ENCODE assay signal across 10 cellular contexts in the genomic region with DNA sequence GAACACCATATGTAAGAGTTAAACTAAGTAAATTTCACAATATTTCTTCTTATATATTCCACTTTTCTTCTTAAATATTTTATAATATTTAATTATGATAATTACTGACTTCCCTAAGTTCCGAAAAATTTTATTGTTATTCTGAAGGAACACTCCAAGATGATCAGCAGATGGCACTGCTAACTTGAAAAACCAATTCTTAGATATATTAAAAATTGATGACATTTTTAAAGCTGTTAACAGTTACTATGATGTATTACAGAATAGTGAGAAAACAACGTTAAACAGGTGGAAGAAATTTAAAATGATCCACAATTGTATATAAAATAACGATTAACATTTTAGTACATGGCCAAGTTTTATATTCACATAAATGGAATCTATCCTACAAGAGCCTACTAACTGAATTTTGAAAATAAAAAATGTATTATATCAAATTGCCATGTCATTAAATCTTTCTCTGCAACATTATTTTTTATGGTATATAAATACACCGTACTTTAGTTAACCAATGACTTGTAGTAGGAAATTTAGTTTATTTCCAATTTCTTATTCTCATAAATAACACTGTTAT. TPM values are rescaled to one million over a fixed set of nuclear protein-coding genes. Genes with fewer than 3 reads are reported as not detected.
DNase-seq lines count a peak whose midpoint lies in the region; ATAC-seq and TF ChIP-seq lines count a peak whose summit lies in the region.
"Had no signal": no experiment of that assay in that cellular context is flagged by ENCODE, and none has a peak within 500 bp of the region (broad histone marks: within the 10 kb centered on the region; RNA-seq: fewer than 3 reads in every experiment).

No MANE protein-coding gene starts in this region.

- peaks cover 13% of the 10 kb centered on the region for H3K9me3 ChIP-seq in endodermal cell (ENCODE audit: control insufficient read depth, low read length)
- peaks cover 19% of the 10 kb centered on the region for H3K9me3 ChIP-seq in psoas muscle
- peaks cover 4% of the 10 kb centered on the region for H3K9me3 ChIP-seq in suprapubic skin
- H3K9me3 ChIP-seq: neutrophil had no signal

- no peaks in the 10 kb centered on the region for H3K36me3 Mint-ChIP-seq in endodermal cell (ENCODE audit: low read depth)

- no peaks in the 10 kb centered on the region for H3K4me1 Mint-ChIP-seq in endodermal cell
- H3K4me1 Mint-ChIP-seq: stimulated activated naive CD8-positive, alpha-beta T cell treated with anti-CD3 and anti-CD28 coated beads, Interleukin-15, amount 100 ng/mL, for 72 hours had no signal

- H3K4me3 ChIP-seq in endodermal cell (ENCODE audit: low read length) (no peak overlapping the region), psoas muscle (no peak overlapping the region), suprapubic skin (no peak overlapping the region)

- no peak overlapping the region for H3K9ac ChIP-seq in endodermal cell (ENCODE audit: extremely low read depth, low read length, poor library complexity, severe bottlenecking)

- H3K27ac Mint-ChIP-seq in endodermal cell: no peak overlapping the region
- H3K27ac Mint-ChIP-seq: stimulated activated naive CD8-positive, alpha-beta T cell treated with anti-CD3 and anti-CD28 coated beads, Interleukin-15, amount 100 ng/mL, for 72 hours had no signal

- H3K27me3 ChIP-seq in endodermal cell (ENCODE audit: control insufficient read depth, insufficient read depth, low read length, poor library complexity, severe bottlenecking) (no peaks in the 10 kb centered on the region), psoas muscle (ENCODE audit: insufficient read depth in 3 of 3, low read length in 2 of 3) (no peaks in the 10 kb centered on the region), suprapubic skin (no peaks in the 10 kb centered on the region)
- H3K27me3 ChIP-seq: neutrophil had no signal

- TF ChIP-seq POLR2A in suprapubic skin (IDR thresholded peaks at IDR 0.05): no peak

- H3K27ac ChIP-seq in endodermal cell (ENCODE audit: low read depth, low read length) (no peak overlapping the region), psoas muscle (no peak overlapping the region), suprapubic skin (no peak overlapping the region)
- H3K27ac ChIP-seq: neutrophil had no signal

- H3K4me1 ChIP-seq in endodermal cell (ENCODE audit: control insufficient read depth, insufficient read depth, low read length) (no peaks in the 10 kb centered on the region), psoas muscle (no peaks in the 10 kb centered on the region), suprapubic skin (no peaks in the 10 kb centered on the region)

- ATAC-seq in psoas muscle (no peak), GM19397 (IDR thresholded peaks at IDR 0.05; ENCODE audit: unreplicated experiment) (no peak)
- ATAC-seq: stimulated activated naive CD8-positive, alpha-beta T cell treated with anti-CD3 and anti-CD28 coated beads, Interleukin-15, amount 100 ng/mL, for 72 hours had no signal

- H3K36me3 ChIP-seq in endodermal cell (ENCODE audit: control insufficient read depth, insufficient read depth, low read length): no peaks in the 10 kb centered on the region
- H3K36me3 ChIP-seq in psoas muscle (ENCODE audit: insufficient read depth in 1 of 2, low read depth in 1 of 2): no peaks in the 10 kb centered on the region
- H3K36me3 ChIP-seq in suprapubic skin: no peaks in the 10 kb centered on the region
- H3K36me3 ChIP-seq: neutrophil had no signal

- WGBS in endodermal cell (ENCODE audit: insufficient coverage in 1 of 2, insufficient read length in 1 of 2), 2 experiments: 80% methylated on average over 1 of the region's 4 CpGs; no CpG with 5 or more reads in 1 of the 2 experiments
- 31 to 41% (median 41%) methylated on average over 4 of the region's 4 CpGs for WGBS in psoas muscle, 3 donors
- 41% methylated on average over 4 of the region's 4 CpGs for WGBS in suprapubic skin

- DNase-seq in GM13977 (ENCODE audit: low spot score): peak; percentile 2
- peak; percentile 10 for DNase-seq in NCI-H748 treated with DMSO at 0.1 percent for 48 hours (lab: John Stamatoyannopoulos, UW)
- no peak for DNase-seq in endodermal cell
- no peak for DNase-seq in psoas muscle
- no peak for DNase-seq in suprapubic skin (ENCODE audit: low spot score in 2 of 2)
- DNase-seq in C1 segment of cervical spinal cord (lab: John Stamatoyannopoulos, UW): no peak
- DNase-seq in stimulated activated CD4-positive, alpha-beta T cell treated with anti-CD3 and anti-CD28 coated beads, Interleukin-4, amount 100 ng/mL, for 4 hours: no peak
- DNase-seq: stimulated activated naive CD8-positive, alpha-beta T cell treated with anti-CD3 and anti-CD28 coated beads, Interleukin-15, amount 100 ng/mL, for 72 hours had no signal

- no peak for TF ChIP-seq EP300 in suprapubic skin (IDR thresholded peaks at IDR 0.05)

- in situ Hi-C loops in GM13977 (cut with MboI; ENCODE audit: low pct_unique_long_range_greater_than_20kb, low sequenced_read_pairs, unreplicated experiment): loop anchor here (10.0 kb wide), 1 partner anchor 656 kb away; no protein-coding TSS in a partner anchor

- TF ChIP-seq CTCF in GM13977 (IDR thresholded peaks at IDR 0.05; ENCODE audit: extremely low read depth, insufficient read depth, missing control alignments) (peak; percentile 27), endodermal cell (conservative IDR thresholded peaks at IDR 0.05) (peak; percentile 62), psoas muscle (IDR thresholded peaks at IDR 0.05) (peak; percentile 39), suprapubic skin (IDR thresholded peaks at IDR 0.05) (peak in 1 of 2 donors; percentile 13)

- H3K4me3 Mint-ChIP-seq in endodermal cell: no peak overlapping the region
- H3K4me3 Mint-ChIP-seq: stimulated activated naive CD8-positive, alpha-beta T cell treated with anti-CD3 and anti-CD28 coated beads, Interleukin-15, amount 100 ng/mL, for 72 hours had no signal

- H3K27me3 Mint-ChIP-seq in endodermal cell (ENCODE audit: insufficient read depth): no peaks in the 10 kb centered on the region
- H3K27me3 Mint-ChIP-seq: stimulated activated naive CD8-positive, alpha-beta T cell treated with anti-CD3 and anti-CD28 coated beads, Interleukin-15, amount 100 ng/mL, for 72 hours had no signal

- intact Hi-C loops in psoas muscle (cut with DNase I): loop anchor here in 1 of 2 donors (5.0 kb wide), 1 partner anchor 664 kb away; no protein-coding TSS in a partner anchor

- peaks cover 12% of the 10 kb centered on the region for H3K9me3 Mint-ChIP-seq in endodermal cell

RNA-seq across cellular contexts. Expression of gene MUSK, which starts 30.1 kb away (rescaled TPM):
- total RNA-seq in endodermal cell (not detected), psoas muscle (10 to 100 TPM in 1 of 4 donors, 1 to 10 TPM in 3; 1.2 to 15.7 (median 4.1) TPM), suprapubic skin (1 to 10 TPM in 1 of 4 donors, under 1 TPM in 1, not detected in 2; 0.45 to 1.5 TPM)
- polyA plus RNA-seq in endodermal cell (2013, experiment 1 of 2): not detected
- not detected for polyA plus RNA-seq in endodermal cell (2013, experiment 2 of 2)
- 1 to 10 TPM in 2 of 3 donors, under 1 TPM in 1; 0.66 to 6.7 (median 2.3) TPM for polyA plus RNA-seq in psoas muscle

RNA-seq across cellular contexts. Expression of gene SVEP1, which starts 58.9 kb away (rescaled TPM):
- total RNA-seq in endodermal cell (under 1 TPM; 0.44 to 0.46 TPM), psoas muscle (10 to 100 TPM in 3 of 4 donors, 1 to 10 TPM in 1; 5.5 to 16.3 (median 13.5) TPM), suprapubic skin (10 to 100 TPM in 2 of 4 donors, 1 to 10 TPM in 2; 5.8 to 15.6 (median 11.2) TPM)
- 1.0 TPM for polyA plus RNA-seq in endodermal cell (2013, experiment 1 of 2)
- polyA plus RNA-seq in endodermal cell (2013, experiment 2 of 2): 0.83 TPM
- polyA plus RNA-seq in psoas muscle: 1 to 10 TPM in 2 of 3 donors, under 1 TPM in 1; 0.78 to 1.9 (median 1.0) TPM

Comparison
In these comparisons a context has a peak if more than half of its experiments do, and no peak if none do; other contexts are left out.
1. DNase-seq: peak in GM13977 (single experiment) and NCI-H748 treated with DMSO at 0.1 percent for 48 hours (single experiment); none in endodermal cell (single experiment), psoas muscle (0 of 2), suprapubic skin (0 of 2), C1 segment of cervical spinal cord (0 of 14) and stimulated activated CD4-positive, alpha-beta T cell treated with anti-CD3 and anti-CD28 coated beads, Interleukin-4, amount 100 ng/mL, for 4 hours (0 of 2).
2. RNA of gene SVEP1, which starts 58.9 kb away (total RNA-seq): 5.8 to 15.6 TPM in suprapubic skin and 5.5 to 16.3 TPM in psoas muscle; 0.44 to 0.46 TPM in endodermal cell; every median in the first group is over 4 times any median in the second.